In genomic region chr1:63873751-63874150, GRCh38 we compare ENCODE assay signal across 17 cellular contexts.
DNase-seq lines count a peak whose midpoint lies in the region; ATAC-seq and TF ChIP-seq lines count a peak whose summit lies in the region.
"Had no signal": no experiment of that assay in that cellular context is flagged by ENCODE, and none has a peak within 500 bp of the region (broad histone marks: within the 10 kb centered on the region; RNA-seq: fewer than 3 reads in every experiment).

No MANE protein-coding gene starts in this region.

- peaks cover 58% of the 10 kb centered on the region for H3K4me1 ChIP-seq in ACC112 (ENCODE audit: control insufficient read depth, insufficient read depth, low read length, unreplicated experiment)

- DNase-seq in LHCN-M2 (ENCODE audit: low read depth) (peak; percentile 67), choroid plexus epithelial cell (ENCODE audit: low read depth) (peak; percentile 84), non-pigmented ciliary epithelial cell (ENCODE audit: low read depth) (peak; percentile 71), left cardiac atrium (no peak)
- no peak for DNase-seq in activated effector memory CD4-positive, alpha-beta T cell treated with Interleukin-2 at 50 U/mL for 16 hours
- DNase-seq: activated CD8-positive, alpha-beta memory T cell treated with anti-CD3 and anti-CD28 coated beads for 24 hours; activated gamma-delta T cell treated with Interleukin-2 at 50 U/mL for 16 hours; COR-L47; MM.1S; NCI-H2081 treated with DMSO at 0.1 percent for 48 hours; NCI-H526 treated with DMSO at 0.1 percent for 48 hours; stimulated activated CD4-positive, alpha-beta T cell treated with anti-CD3 and anti-CD28 coated beads, Interleukin-12 subunit alpha, Interleukin-12 subunit beta, amount 100 ng/mL, for 4 hours had no signal

- ATAC-seq in HG02571 (IDR thresholded peaks at IDR 0.05; ENCODE audit: unreplicated experiment), result no peak
- no peak for ATAC-seq in HG03354 (IDR thresholded peaks at IDR 0.05; ENCODE audit: poor library complexity, severe bottlenecking, unreplicated experiment)
- ATAC-seq in left cardiac atrium, result no peak

- no peaks in the 10 kb centered on the region for H3K36me3 ChIP-seq in ACC112 (ENCODE audit: insufficient read depth, low read length)
- H3K36me3 ChIP-seq: neutrophil had no signal

- H2AFZ ChIP-seq in ACC112 (ENCODE audit: low read length, unreplicated experiment), result peak overlapping the region; percentile 42

- intact Hi-C loops in left cardiac atrium (cut with DNase I), result no loop called here

- no peaks in the 10 kb centered on the region for H3K27me3 ChIP-seq in ACC112 (ENCODE audit: insufficient read depth, low read length)
- H3K27me3 ChIP-seq: neutrophil had no signal

- TF ChIP-seq CTCF in choroid plexus epithelial cell (conservative IDR thresholded peaks at IDR 0.05; ENCODE audit: low read depth, low read length), result peak; percentile 22

- H3K4me3 ChIP-seq in ACC112 (ENCODE audit: low read depth, low read length), result peak overlapping the region; percentile 43
- no peak overlapping the region for H3K4me3 ChIP-seq in choroid plexus epithelial cell (ENCODE audit: low read depth, low read length)
- H3K4me3 ChIP-seq: lung had no signal

- peak overlapping the region; percentile 68 for H3K27ac ChIP-seq in ACC112 (ENCODE audit: low read depth, low read length)
- H3K27ac ChIP-seq: neutrophil had no signal

- peaks cover 17% of the 10 kb centered on the region for H3K79me2 ChIP-seq in ACC112 (ENCODE audit: control insufficient read depth, insufficient read depth, low read length, unreplicated experiment)

Comparison
In these comparisons a context has a peak if more than half of its experiments do, and no peak if none do; other contexts are left out.
1. DNase-seq: peak in LHCN-M2 (single experiment), choroid plexus epithelial cell (single experiment) and non-pigmented ciliary epithelial cell (single experiment); none in activated effector memory CD4-positive, alpha-beta T cell treated with Interleukin-2 at 50 U/mL for 16 hours (single experiment) and left cardiac atrium (single experiment).